1 cellular context compared by ENCODE assay signal in the genomic region with DNA sequence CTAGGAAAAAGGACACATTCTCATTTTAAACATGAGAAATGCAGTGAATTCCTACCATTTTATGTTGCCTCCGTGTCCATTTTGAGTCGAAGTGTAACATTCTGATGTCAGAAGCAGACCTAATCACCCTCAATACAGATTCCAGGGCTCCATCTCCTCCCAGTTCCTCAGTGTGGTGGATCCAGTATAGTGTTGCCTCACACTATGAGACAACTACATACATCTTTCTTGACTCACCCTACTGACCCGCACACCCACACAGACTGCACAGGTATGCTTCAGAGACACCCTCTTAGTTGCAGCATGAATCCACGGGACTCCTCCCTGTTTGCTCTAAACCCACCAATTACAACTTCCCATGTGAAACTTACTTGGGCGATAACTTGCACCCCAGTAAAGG.
TF ChIP-seq lines count a peak whose summit lies in the region.

No MANE protein-coding gene starts in this region.

TF ChIP-seq in IMR-90, 13 proteins besides CTCF, POLR2A, EP300 and RAD21 (continued from another document):
- TF ChIP-seq NFE2L2 (IDR thresholded peaks at IDR 0.05; ENCODE audit: low read depth, low read length) (no peak), CEBPB (IDR thresholded peaks at IDR 0.05; ENCODE audit: low read depth, low read length) (peak; percentile 48; the same call in 1 of the 2 replicates)
